In genomic region chr9:86282077-86282978, GRCh38 we compare ENCODE assay signal across 8 cellular contexts. TPM values are rescaled to one million over a fixed set of nuclear protein-coding genes. Genes with fewer than 3 reads are reported as not detected.
DNase-seq lines count a peak whose midpoint lies in the region; ATAC-seq, FAIRE-seq and TF ChIP-seq lines count a peak whose summit lies in the region.

Gene ISCA1 (minus strand): TSS chr9:86282538. CDS start chr9:86282458, 80 bp downstream.

- ATAC-seq in HG03442 (IDR thresholded peaks at IDR 0.05; ENCODE audit: unreplicated experiment): peak; percentile 73

- H3K27me3 ChIP-seq in BE2C: no peaks in the 10 kb centered on the region

- peaks cover 7% of the 10 kb centered on the region; the same call in 1 of the 2 replicates for H3K36me3 ChIP-seq in BE2C

- TF ChIP-seq CTCF in BE2C (IDR thresholded peaks at IDR 0.05; ENCODE audit: low read depth, low read length) (no peak), choroid plexus epithelial cell (conservative IDR thresholded peaks at IDR 0.05; ENCODE audit: low read depth, low read length) (no peak)

- H3K9me3 ChIP-seq in BE2C: no peaks in the 10 kb centered on the region

- H3K4me3 ChIP-seq in BE2C (ENCODE audit: low read depth, low read length) (peak within 1 kb of the TSS; percentile 89), choroid plexus epithelial cell (ENCODE audit: low read depth, low read length) (peak within 1 kb of the TSS; percentile 96)

- H3K4me1 ChIP-seq in BE2C: peaks cover 4% of the 10 kb centered on the region; the same call in 1 of the 2 replicates

- peak; percentile 56 for FAIRE-seq in GM19239 (lab: Jason Lieb, UNC)

- DNase-seq in BE2C: peak; percentile 100
- DNase-seq in GM19239 (ENCODE audit: insufficient read length, low spot score): peak; percentile 69
- peak; percentile 94 for DNase-seq in NCI-H510A treated with DMSO at 0.1 percent for 48 hours (lab: John Stamatoyannopoulos, UW)
- DNase-seq in activated CD4-positive, alpha-beta T cell treated with anti-CD3 and anti-CD28 coated beads for 4 hours: peak; percentile 97 to 98
- peak; percentile 95 for DNase-seq in choroid plexus epithelial cell (ENCODE audit: low read depth)
- DNase-seq in kidney tubule cell (ENCODE audit: low spot score): peak; percentile 91
- peak; percentile 97 to 99 (median 99) for DNase-seq in stimulated activated CD4-positive, alpha-beta T cell treated with anti-CD3 and anti-CD28 coated beads, Interleukin-1b, Interleukin-23, amount 100 ng/mL, for 24 hours (ENCODE audit: low read depth in 4 of 4, low spot score in 1 of 4)

RNA-seq across cellular contexts. Expression of gene ISCA1, which starts in this region (rescaled TPM):
- 23.6 TPM for polyA plus RNA-seq in BE2C (2012; ENCODE audit: insufficient read depth, insufficient read length, low read depth)

Comparison
In these comparisons a context has a peak if more than half of its experiments do, and no peak if none do; other contexts are left out.
1. Peak in every context shown above with its lines: DNase-seq, ATAC-seq and H3K4me3 ChIP-seq.